In the genomic region with DNA sequence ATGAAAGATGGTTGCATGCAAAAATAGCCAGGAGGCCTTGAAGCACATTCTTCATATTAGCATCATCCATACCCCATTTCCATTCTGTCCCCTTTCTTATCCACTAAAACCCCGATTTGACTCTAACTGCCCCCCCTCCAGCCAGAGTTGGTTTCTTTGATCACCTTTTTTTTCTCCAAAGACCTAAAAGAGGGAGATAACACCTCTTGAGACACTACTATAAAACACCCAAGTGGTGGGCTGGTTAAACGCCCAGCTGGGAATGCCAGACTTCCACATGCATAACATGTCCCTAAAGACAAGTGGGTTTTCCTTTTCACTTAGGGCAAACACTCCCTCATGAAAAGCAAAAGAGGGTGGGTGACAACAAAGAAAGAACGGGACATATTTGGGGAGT, we compare ENCODE assay signal across 17 cellular contexts.
DNase-seq lines count a peak whose midpoint lies in the region; ATAC-seq and TF ChIP-seq lines count a peak whose summit lies in the region.
"Had no signal": no experiment of that assay in that cellular context is flagged by ENCODE, and none has a peak within 500 bp of the region (broad histone marks: within the 10 kb centered on the region; RNA-seq: fewer than 3 reads in every experiment).

No MANE protein-coding gene starts in this region.

- no peak overlapping the region for H2AK9ac ChIP-seq in IMR-90 (replicated peaks; ENCODE audit: low read depth, low read length, poor library complexity)

- peak overlapping the region; percentile 63 to 76; a peak in 3 of 4 replicates for H4K8ac ChIP-seq in IMR-90 (ENCODE audit: low read depth in 2 of 2, low read length in 2 of 2)
- no peak overlapping the region for H4K8ac ChIP-seq in trophoblast cell (ENCODE audit: low read depth, low read length)

- H3K27ac ChIP-seq in IMR-90 (ENCODE audit: insufficient read depth, low read length) = no peak overlapping the region; the same call in 1 of the 2 replicates
- peak overlapping the region; percentile 60 for H3K27ac ChIP-seq in epithelial cell of prostate
- H3K27ac ChIP-seq in trophoblast cell (ENCODE audit: low read depth, low read length) = peak overlapping the region; percentile 42
- H3K27ac ChIP-seq: A549 had no signal

- H3K18ac ChIP-seq in IMR-90 (ENCODE audit: low read depth, low read length) (peak overlapping the region; percentile 99), trophoblast cell (ENCODE audit: low read length) (no peak overlapping the region)

- H3K9me1 ChIP-seq in IMR-90 (ENCODE audit: insufficient read depth, low read length) = peaks cover 10% of the 10 kb centered on the region

- in situ Hi-C loops in IMR-90 (cut with MboI; ENCODE audit: low sequenced_read_pairs) = no loop called here
- in situ Hi-C loops in GM13976 (cut with MboI; ENCODE audit: low sequenced_read_pairs, unreplicated experiment) = no loop called here

- H2AFZ ChIP-seq in IMR-90 (replicated peaks; ENCODE audit: low read length, poor library complexity) = no peak overlapping the region
- H2AFZ ChIP-seq in trophoblast cell (ENCODE audit: insufficient read depth, low read length, poor library complexity) = no peak overlapping the region

- TF ChIP-seq POLR2A in IMR-90 (IDR thresholded peaks at IDR 0.05; ENCODE audit: low read depth, low read length) = no peak

- H3K9ac ChIP-seq in IMR-90 (ENCODE audit: low read depth, low read length) = no peak overlapping the region
- H3K9ac ChIP-seq in trophoblast cell (ENCODE audit: low read length) = no peak overlapping the region

- peak overlapping the region; percentile 97 for H2BK120ac ChIP-seq in IMR-90 (ENCODE audit: low read depth, low read length)
- peak overlapping the region; percentile 30 for H2BK120ac ChIP-seq in trophoblast cell (ENCODE audit: insufficient read depth, low read length, poor library complexity)

- WGBS in IMR-90 (ENCODE audit: extremely low coverage in 2 of 2, insufficient read length in 1 of 2), 2 experiments = 83% methylated on average over 1 of the region's 3 CpGs; no CpG with 5 or more reads in 1 of the 2 experiments
- WGBS in trophoblast cell (ENCODE audit: extremely low coverage, insufficient coverage, insufficient read length) = no CpG with 5 or more reads among the region's 3 CpGs

- H4K5ac ChIP-seq in IMR-90 (ENCODE audit: low read depth, low read length) = peak overlapping the region; percentile 99

- H4K91ac ChIP-seq in IMR-90 (ENCODE audit: insufficient read depth, low read depth, low read length) (peak overlapping the region; percentile 89), trophoblast cell (ENCODE audit: low read depth, low read length) (no peak overlapping the region)

- dilution Hi-C loops in IMR-90 (cut with HindIII; ENCODE audit: low sequenced_read_pairs, unreplicated experiment) = no loop called here

- H3K79me1 ChIP-seq in IMR-90 (ENCODE audit: low read depth in 1 of 2, low read length in 2 of 2) (no peaks in the 10 kb centered on the region), trophoblast cell (ENCODE audit: low read length) (peaks cover 21% of the 10 kb centered on the region)

- no peaks in the 10 kb centered on the region for H4K20me1 ChIP-seq in IMR-90 (ENCODE audit: insufficient read depth, low read length)

- H2BK15ac ChIP-seq in IMR-90 (ENCODE audit: low read depth, low read length) = peak overlapping the region; percentile 96; the same call in 2 of the 3 replicates

- intact Hi-C loops in IMR-90 (cut with micrococcal nuclease) = loop anchor here (5.0 to 10.0 kb wide), 3 partner anchors 101 to 426 kb away; no protein-coding TSS in a partner anchor

- H3K36me3 ChIP-seq in IMR-90 (ENCODE audit: control insufficient read depth, insufficient read depth, low read length) (no peaks in the 10 kb centered on the region), trophoblast cell (ENCODE audit: control insufficient read depth in 1 of 2, insufficient read depth in 2 of 2, low read length in 2 of 2) (no peaks in the 10 kb centered on the region)
- H3K36me3 ChIP-seq: HAP-1 had no signal

- POLR2A ChIA-PET in IMR-90 (lab: Charles Lee; ENCODE audit: unreplicated experiment) = no interaction called here

- H2BK5ac ChIP-seq in IMR-90 (ENCODE audit: low read depth, low read length, poor library complexity, severe bottlenecking) (peak overlapping the region; percentile 86), trophoblast cell (ENCODE audit: low read depth, low read length, poor library complexity) (no peak overlapping the region)

- BruUV-seq in IMR-90 (replicated peaks; lab: Mats Ljungman, UMichigan) = no TSS peak

- no peak overlapping the region for H3K4me2 ChIP-seq in IMR-90 (ENCODE audit: low read depth, low read length)
- no peak overlapping the region for H3K4me2 ChIP-seq in trophoblast cell (ENCODE audit: low read length)
- H3K4me2 ChIP-seq: A549 had no signal

- peak overlapping the region; percentile 66; the same call in 1 of the 2 replicates for H2AK5ac ChIP-seq in IMR-90 (ENCODE audit: low read depth, low read length)
- H2AK5ac ChIP-seq in trophoblast cell (ENCODE audit: low read length) = peak overlapping the region; percentile 7

- no peak overlapping the region for H4K12ac ChIP-seq in trophoblast cell (ENCODE audit: low read depth, low read length)

- H2BK20ac ChIP-seq in IMR-90 (ENCODE audit: low read depth, low read length) = peak overlapping the region; percentile 93

- no peak for ATAC-seq in IMR-90 (ENCODE audit: low read depth)
- ATAC-seq in HG03280 (IDR thresholded peaks at IDR 0.05; ENCODE audit: unreplicated experiment) = no peak
- ATAC-seq: A549 had no signal

- peaks cover 2% of the 10 kb centered on the region for H3K79me2 ChIP-seq in trophoblast cell (ENCODE audit: control insufficient read depth, insufficient read depth, low read length, poor library complexity)

- no peak for TF ChIP-seq CTCF in IMR-90 (conservative IDR thresholded peaks at IDR 0.05; ENCODE audit: low read depth, low read length)
- TF ChIP-seq CTCF in GM13976 (IDR thresholded peaks at IDR 0.05; ENCODE audit: borderline replicate concordance, control extremely low read depth, extremely low read depth, insufficient read depth, missing control alignments) = no peak

- H3K27me3 ChIP-seq in IMR-90 (ENCODE audit: control insufficient read depth, insufficient read depth, low read length) (no peaks in the 10 kb centered on the region), trophoblast cell (ENCODE audit: insufficient read depth, low read length) (no peaks in the 10 kb centered on the region)

- H3K4me1 ChIP-seq in IMR-90 (ENCODE audit: control insufficient read depth, insufficient read depth, low read length) (peaks cover 16% of the 10 kb centered on the region), trophoblast cell (ENCODE audit: control insufficient read depth in 1 of 2, insufficient read depth in 2 of 2, low read length in 2 of 2) (peaks cover 21 to 28% of the 10 kb centered on the region in 2 experiments)
- H3K4me1 ChIP-seq: A549 had no signal

- peak; percentile 41 for DNase-seq in ELF-1 (ENCODE audit: low read depth, low spot score)
- DNase-seq in IMR-90 = no peak
- DNase-seq in epithelial cell of prostate (ENCODE audit: low read depth, low spot score) = no peak
- DNase-seq in trophoblast cell = no peak
- no peak for DNase-seq in GM13976 (ENCODE audit: low spot score)
- no peak for DNase-seq in NCI-H128 (lab: John Stamatoyannopoulos, UW; ENCODE audit: unreplicated experiment)
- DNase-seq: Kasumi-1; NCI-H1105 treated with DMSO at 0.1 percent for 48 hours; NCI-H187 treated with DMSO at 0.1 percent for 48 hours; NCI-H345; NCI-H526; NK-92 treated with Interleukin-12 subunit alpha and Interleukin-12 subunit beta, amount 100 ng/mL, for 24 hours; OCI-M1; SW 1271 had no signal

- peak overlapping the region; percentile 37 for H2BK12ac ChIP-seq in trophoblast cell (ENCODE audit: low read length)

- H3K4me3 ChIP-seq in IMR-90 (ENCODE audit: insufficient read depth, low read depth, low read length) = no peak overlapping the region
- no peak overlapping the region for H3K4me3 ChIP-seq in trophoblast cell (ENCODE audit: low read depth, low read length)
- H3K4me3 ChIP-seq: A549, HAP-1 had no signal

- H3K14ac ChIP-seq in IMR-90 (replicated peaks; ENCODE audit: low read depth, low read length) (peak overlapping the region; percentile 86), trophoblast cell (ENCODE audit: low read length) (no peak overlapping the region)

- H3K23ac ChIP-seq in IMR-90 (ENCODE audit: low read depth, low read length) (0 out of 2 replicates have a peak overlapping the region, but pooled peaks have one; percentile 89), trophoblast cell (ENCODE audit: low read length) (no peak overlapping the region)

- H3K56ac ChIP-seq in IMR-90 (ENCODE audit: extremely low read depth, insufficient read depth, low read length) = no peak overlapping the region

- peak overlapping the region; percentile 85 for H3K4ac ChIP-seq in IMR-90 (ENCODE audit: low read depth, low read length)
- no peak overlapping the region for H3K4ac ChIP-seq in trophoblast cell (ENCODE audit: low read depth, low read length)

- TF ChIP-seq RAD21 in IMR-90 (IDR thresholded peaks at IDR 0.05; ENCODE audit: low read length) = no peak

- CTCF ChIA-PET in IMR-90 (lab: Yijun Ruan, JAX) = no interaction called here

- no peaks in the 10 kb centered on the region for H3K9me3 ChIP-seq in IMR-90 (ENCODE audit: control insufficient read depth, insufficient read depth, low read length)
- H3K9me3 ChIP-seq in trophoblast cell (ENCODE audit: insufficient read depth, low read depth, low read length) = no peaks in the 10 kb centered on the region
- H3K9me3 ChIP-seq: A549, HAP-1 had no signal

TF ChIP-seq in IMR-90, 13 proteins besides CTCF, POLR2A, EP300 and RAD21:
- TF ChIP-seq, protein P1, sequence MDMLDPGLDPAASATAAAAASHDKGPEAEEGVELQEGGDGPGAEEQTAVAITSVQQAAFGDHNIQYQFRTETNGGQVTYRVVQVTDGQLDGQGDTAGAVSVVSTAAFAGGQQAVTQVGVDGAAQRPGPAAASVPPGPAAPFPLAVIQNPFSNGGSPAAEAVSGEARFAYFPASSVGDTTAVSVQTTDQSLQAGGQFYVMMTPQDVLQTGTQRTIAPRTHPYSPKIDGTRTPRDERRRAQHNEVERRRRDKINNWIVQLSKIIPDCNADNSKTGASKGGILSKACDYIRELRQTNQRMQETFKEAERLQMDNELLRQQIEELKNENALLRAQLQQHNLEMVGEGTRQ (IDR thresholded peaks at IDR 0.05; ENCODE audit: low read depth, low read length) = no peak
